6 cellular contexts compared by ENCODE assay signal in the genomic region with DNA sequence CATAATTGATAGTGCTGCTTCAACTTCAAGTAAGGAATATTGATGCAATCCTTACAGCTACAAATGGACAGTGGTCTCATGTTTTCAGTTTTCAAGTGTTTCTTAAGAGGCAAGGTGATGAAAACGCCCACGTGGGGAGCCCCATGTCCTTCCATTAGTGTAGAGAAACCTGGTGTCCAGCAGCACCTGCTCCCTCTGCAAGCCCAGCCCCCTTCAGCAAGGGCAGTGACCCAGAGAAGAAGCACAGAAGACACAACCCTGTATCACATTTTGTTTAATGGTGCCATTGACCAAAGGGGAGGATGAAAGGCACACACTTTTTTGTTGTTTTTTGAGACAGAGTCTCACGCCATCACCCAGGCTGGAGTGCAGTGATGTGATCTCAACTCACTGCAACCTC.
"Had no signal": no experiment of that assay in that cellular context is flagged by ENCODE, and none has a peak within 500 bp of the region (broad histone marks: within the 10 kb centered on the region; RNA-seq: fewer than 3 reads in every experiment).

No MANE protein-coding gene starts in this region.

- H3K4me3 Mint-ChIP-seq: IgD-negative memory B cell had no signal

- H3K27ac Mint-ChIP-seq: IgD-negative memory B cell had no signal

- DNase-seq: IMR-90, KBM-7, KG1 had no signal

- H3K27me3 Mint-ChIP-seq: IgD-negative memory B cell had no signal

- H3K27ac ChIP-seq: HL-60 had no signal

- H3K4me3 ChIP-seq: K562 had no signal
